ENCODE assay signal across 13 cellular contexts in genomic region chr7:37265876-37266275, GRCh38.
"Had no signal": no experiment of that assay in that cellular context is flagged by ENCODE, and none has a peak within 500 bp of the region (broad histone marks: within the 10 kb centered on the region; RNA-seq: fewer than 3 reads in every experiment).

No MANE protein-coding gene starts in this region.

- H3K9me3 ChIP-seq: right lobe of liver, stomach had no signal

- H3K4me3 Mint-ChIP-seq: activated CD4-positive, alpha-beta T cell treated with anti-CD3 and anti-CD28 coated beads, Interleukin-2, amount 10 ng/mL, durations not matched to agents 7 days and 5 days; activated naive CD8-positive, alpha-beta T cell; effector memory CD8-positive, alpha-beta T cell; nephron; T-helper 1 cell treated with Interleukin-12 subunit alpha and Interleukin-12 subunit beta and Interleukin-4 antibody, amounts not matched to agents 30 μg/mL and 1 μg/mL, for 36 hours had no signal

- DNase-seq: activated CD4-positive, alpha-beta T cell treated with anti-CD3 and anti-CD28 coated beads, Interleukin-2, amount 10 ng/mL, durations not matched to agents 7 days and 5 days; activated CD8-positive, alpha-beta memory T cell treated with anti-CD3 and anti-CD28 coated beads, Interleukin-2, amount 50 U/mL, for 48 hours; anterior cingulate cortex; brain microvascular endothelial cell; effector memory CD8-positive, alpha-beta T cell; kidney glomerular epithelial cell; mesendoderm; right lobe of liver; stomach had no signal

- H3K27ac Mint-ChIP-seq: activated CD4-positive, alpha-beta T cell treated with anti-CD3 and anti-CD28 coated beads, Interleukin-2, amount 10 ng/mL, durations not matched to agents 7 days and 5 days; nephron; T-helper 1 cell treated with Interleukin-12 subunit alpha and Interleukin-12 subunit beta and Interleukin-4 antibody, amounts not matched to agents 30 μg/mL and 1 μg/mL, for 36 hours had no signal

- H3K4me3 ChIP-seq: right lobe of liver, smooth muscle cell, stomach had no signal

- H3K4me1 ChIP-seq: stomach had no signal

- H3K9me3 Mint-ChIP-seq: activated CD4-positive, alpha-beta T cell treated with anti-CD3 and anti-CD28 coated beads, Interleukin-2, amount 10 ng/mL, durations not matched to agents 7 days and 5 days; effector memory CD8-positive, alpha-beta T cell; nephron; T-helper 1 cell treated with Interleukin-12 subunit alpha and Interleukin-12 subunit beta and Interleukin-4 antibody, amounts not matched to agents 30 μg/mL and 1 μg/mL, for 36 hours had no signal

- ATAC-seq: effector memory CD8-positive, alpha-beta T cell; right lobe of liver had no signal

- H3K27me3 ChIP-seq: brain microvascular endothelial cell, right lobe of liver, stomach had no signal

- H3K27me3 Mint-ChIP-seq: activated CD4-positive, alpha-beta T cell treated with anti-CD3 and anti-CD28 coated beads, Interleukin-2, amount 10 ng/mL, durations not matched to agents 7 days and 5 days; activated naive CD8-positive, alpha-beta T cell; effector memory CD8-positive, alpha-beta T cell had no signal

- H3K27ac ChIP-seq: brain microvascular endothelial cell, right lobe of liver, stomach had no signal

- H3K36me3 ChIP-seq: brain microvascular endothelial cell, right lobe of liver had no signal
